Comparison of ENCODE assay signal across 13 cellular contexts in genomic region chr6:166691199-166691598, GRCh38.
DNase-seq lines count a peak whose midpoint lies in the region; ATAC-seq and TF ChIP-seq lines count a peak whose summit lies in the region.
"Had no signal": no experiment of that assay in that cellular context is flagged by ENCODE, and none has a peak within 500 bp of the region (broad histone marks: within the 10 kb centered on the region; RNA-seq: fewer than 3 reads in every experiment).

No MANE protein-coding gene starts in this region.

- H3K9me3 ChIP-seq in right cardiac atrium (ENCODE audit: control insufficient read depth, low read length) (no peaks in the 10 kb centered on the region), smooth muscle cell (replicated peaks; ENCODE audit: low read depth) (no peaks in the 10 kb centered on the region)
- H3K9me3 ChIP-seq: Peyer's patch had no signal

- H3K4me2 ChIP-seq in smooth muscle cell = peak overlapping the region; percentile 54

- no peaks in the 10 kb centered on the region for H3F3A ChIP-seq in smooth muscle cell (ENCODE audit: low read depth)

- no peaks in the 10 kb centered on the region for H4K20me1 ChIP-seq in smooth muscle cell (ENCODE audit: low read depth)

- H3K27me3 ChIP-seq in right cardiac atrium (ENCODE audit: control insufficient read depth, insufficient read depth) (no peaks in the 10 kb centered on the region), smooth muscle cell (ENCODE audit: low read depth) (no peaks in the 10 kb centered on the region)
- H3K27me3 ChIP-seq: Peyer's patch had no signal

- H3K4me1 ChIP-seq in right cardiac atrium (ENCODE audit: control insufficient read depth, insufficient read depth, low read length) (no peaks in the 10 kb centered on the region), smooth muscle cell (ENCODE audit: low read depth) (peaks cover 10% of the 10 kb centered on the region)
- H3K4me1 ChIP-seq: parathyroid adenoma, Peyer's patch had no signal

- TF ChIP-seq CTCF in astrocyte of the spinal cord (IDR thresholded peaks at IDR 0.05; ENCODE audit: low read depth, low read length) (no peak), smooth muscle cell (IDR thresholded peaks at IDR 0.05; ENCODE audit: borderline replicate concordance, insufficient read depth, poor library complexity, severe bottlenecking) (no peak)

- DNase-seq in HPDE6-E6E7 (ENCODE audit: extremely low spot score) = peak; percentile 63
- DNase-seq in astrocyte of the spinal cord (ENCODE audit: low read depth, low spot score) = peak; percentile 56
- DNase-seq in right cardiac atrium = peak; percentile 59 to 81 (median 75)
- DNase-seq in smooth muscle cell (lab: John Stamatoyannopoulos, UW; ENCODE audit: unreplicated experiment) = no peak
- no peak for DNase-seq in RPMI8226
- no peak for DNase-seq in OCI-M2 (lab: John Stamatoyannopoulos, UW; ENCODE audit: unreplicated experiment)
- DNase-seq in effector CD4-positive, alpha-beta T cell = no peak
- DNase-seq in COR-L47 (lab: John Stamatoyannopoulos, UW) = no peak
- DNase-seq: activated CD4-positive, alpha-beta T cell treated with anti-CD3 and anti-CD28 coated beads for 36 hours; head of caudate nucleus; NCI-H1694 treated with DMSO at 0.1 percent for 48 hours; Peyer's patch had no signal

- peak; percentile 88 to 92 for ATAC-seq in right cardiac atrium
- ATAC-seq: activated CD4-positive, alpha-beta T cell treated with anti-CD3 and anti-CD28 coated beads for 36 hours had no signal

- H2AFZ ChIP-seq in smooth muscle cell (ENCODE audit: low read depth) = no peak overlapping the region

- H3K27ac ChIP-seq in right cardiac atrium (ENCODE audit: low read length) (peak overlapping the region; percentile 79), smooth muscle cell (ENCODE audit: low read depth) (no peak overlapping the region)
- H3K27ac ChIP-seq: parathyroid adenoma, Peyer's patch had no signal

- in situ Hi-C loops in astrocyte of the spinal cord (cut with HindIII; ENCODE audit: low sequenced_read_pairs) = no loop called here

- WGBS in right cardiac atrium = 33% methylated on average over 10 of the region's 10 CpGs
- 29% methylated on average over 10 of the region's 10 CpGs for WGBS in smooth muscle cell (ENCODE audit: low lambda C conversion rate)

- H3K79me2 ChIP-seq in smooth muscle cell (ENCODE audit: low read depth) = no peaks in the 10 kb centered on the region
- H3K79me2 ChIP-seq: parathyroid adenoma had no signal

- intact Hi-C loops in right cardiac atrium (cut with DNase I) = no loop called here

- H3K4me3 ChIP-seq in astrocyte of the spinal cord (ENCODE audit: low read depth, low read length) (no peak overlapping the region), right cardiac atrium (ENCODE audit: low read length) (no peak overlapping the region), smooth muscle cell (no peak overlapping the region)
- H3K4me3 ChIP-seq: Peyer's patch had no signal

- no peaks in the 10 kb centered on the region for H3K36me3 ChIP-seq in smooth muscle cell (ENCODE audit: low read depth)
- H3K36me3 ChIP-seq: Peyer's patch had no signal

- no peak overlapping the region for H3K9ac ChIP-seq in smooth muscle cell (ENCODE audit: low read depth)
- H3K9ac ChIP-seq: parathyroid adenoma had no signal

Comparison
In these comparisons a context has a peak if more than half of its experiments do, and no peak if none do; other contexts are left out.
1. DNase-seq: peak in HPDE6-E6E7 (single experiment), astrocyte of the spinal cord (single experiment) and right cardiac atrium (3 of 3); none in smooth muscle cell (single experiment), RPMI8226 (single experiment), OCI-M2 (single experiment), effector CD4-positive, alpha-beta T cell (single experiment) and COR-L47 (single experiment).